ENCODE assay signal across 24 cellular contexts in genomic region chr4:134911941-134912340, GRCh38.
DNase-seq lines count a peak whose midpoint lies in the region; ATAC-seq and TF ChIP-seq lines count a peak whose summit lies in the region.
"Had no signal": no experiment of that assay in that cellular context is flagged by ENCODE, and none has a peak within 500 bp of the region (broad histone marks: within the 10 kb centered on the region; RNA-seq: fewer than 3 reads in every experiment).

No MANE protein-coding gene starts in this region.

- no peaks in the 10 kb centered on the region for H3K79me2 ChIP-seq in GM23338 (replicated peaks; ENCODE audit: insufficient read depth)
- H3K79me2 ChIP-seq in trophoblast cell (ENCODE audit: control insufficient read depth, insufficient read depth, low read length, poor library complexity), result no peaks in the 10 kb centered on the region

- H3K9me2 ChIP-seq in GM23338 (ENCODE audit: insufficient read depth), result no peaks in the 10 kb centered on the region

- no peak overlapping the region for H2AK5ac ChIP-seq in trophoblast cell (ENCODE audit: low read length)

- H3K9me3 ChIP-seq in NT2/D1 (ENCODE audit: insufficient read depth, low read length), result 0 out of 2 replicates have a peak, but pooled peaks cover 2% of the 10 kb centered on the region
- H3K9me3 ChIP-seq in iPS-18a (ENCODE audit: control insufficient read depth, low read depth, low read length), result no peaks in the 10 kb centered on the region
- no peaks in the 10 kb centered on the region for H3K9me3 ChIP-seq in trophoblast cell (ENCODE audit: insufficient read depth, low read depth, low read length)
- H3K9me3 ChIP-seq: BLaER1 had no signal

- H3K14ac ChIP-seq in trophoblast cell (ENCODE audit: low read length), result no peak overlapping the region

- H3K23ac ChIP-seq in trophoblast cell (ENCODE audit: low read length), result no peak overlapping the region

- H4K8ac ChIP-seq in trophoblast cell (ENCODE audit: low read depth, low read length), result no peak overlapping the region

- no peak overlapping the region for H2BK5ac ChIP-seq in trophoblast cell (ENCODE audit: low read depth, low read length, poor library complexity)

- no peaks in the 10 kb centered on the region for H3K79me1 ChIP-seq in trophoblast cell (ENCODE audit: low read length)

- H3K18ac ChIP-seq in trophoblast cell (ENCODE audit: low read length), result no peak overlapping the region

- TF ChIP-seq CTCF in GM23338 (conservative IDR thresholded peaks at IDR 0.05; ENCODE audit: low read depth in 2 of 2), result no peak
- no peak for TF ChIP-seq CTCF in foreskin keratinocyte (conservative IDR thresholded peaks at IDR 0.05)
- no peak for TF ChIP-seq CTCF in GM20000 (IDR thresholded peaks at IDR 0.05; ENCODE audit: extremely low read depth, missing control alignments)

- WGBS in trophoblast cell (ENCODE audit: extremely low coverage, insufficient coverage, insufficient read length), result no CpG with 5 or more reads among the region's 2 CpGs

- peaks cover 44% of the 10 kb centered on the region for H3K4me1 ChIP-seq in GM23338 (ENCODE audit: insufficient read depth)
- H3K4me1 ChIP-seq in NT2/D1 (ENCODE audit: insufficient read depth, insufficient read length), result no peaks in the 10 kb centered on the region
- peaks cover 34% of the 10 kb centered on the region for H3K4me1 ChIP-seq in iPS-18a (ENCODE audit: control insufficient read depth, low read depth, low read length)
- no peaks in the 10 kb centered on the region for H3K4me1 ChIP-seq in trophoblast cell (ENCODE audit: control insufficient read depth in 1 of 2, insufficient read depth in 2 of 2, low read length in 2 of 2)
- H3K4me1 ChIP-seq in foreskin keratinocyte, result no peaks in the 10 kb centered on the region
- H3K4me1 ChIP-seq: BLaER1 had no signal

- H3K9ac ChIP-seq in NT2/D1 (ENCODE audit: insufficient read length, low read depth) (no peak overlapping the region), iPS-18a (ENCODE audit: low read length) (peak overlapping the region; percentile 16), trophoblast cell (ENCODE audit: low read length) (no peak overlapping the region)
- H3K9ac ChIP-seq: BLaER1 had no signal

- H3K27me3 ChIP-seq in GM23338 (ENCODE audit: insufficient read depth), result no peaks in the 10 kb centered on the region
- no peaks in the 10 kb centered on the region for H3K27me3 ChIP-seq in NT2/D1 (ENCODE audit: insufficient read depth, insufficient read length)
- H3K27me3 ChIP-seq in iPS-18a (ENCODE audit: control insufficient read depth, insufficient read depth, low read length), result no peaks in the 10 kb centered on the region
- H3K27me3 ChIP-seq in trophoblast cell (ENCODE audit: insufficient read depth, low read length), result no peaks in the 10 kb centered on the region
- no peaks in the 10 kb centered on the region for H3K27me3 ChIP-seq in foreskin keratinocyte
- H3K27me3 ChIP-seq: BLaER1 had no signal

- H3K4me2 ChIP-seq in GM23338 (peak overlapping the region; percentile 27), trophoblast cell (ENCODE audit: low read length) (no peak overlapping the region)
- H3K4me2 ChIP-seq: BLaER1 had no signal

- DNase-seq in GM23338 (ENCODE audit: low spot score), result peak; percentile 77
- peak; percentile 40 for DNase-seq in NT2/D1 (ENCODE audit: low read depth, low spot score)
- DNase-seq in trophoblast cell, result peak; percentile 16 to 82
- DNase-seq in COLO829 (ENCODE audit: low spot score), result no peak
- DNase-seq in foreskin keratinocyte, result no peak
- DNase-seq in GM20000 (ENCODE audit: low spot score), result no peak
- DNase-seq in DMS79 treated with DMSO at 0.1 percent for 48 hours (lab: John Stamatoyannopoulos, UW), result no peak
- DNase-seq: CD4-positive, CD25-positive, alpha-beta regulatory T cell; GF-D8; H7; HFFc6; Kasumi-1; NCI-H1092 treated with DMSO at 0.1 percent for 48 hours; NCI-H1436 treated with DMSO at 0.1 percent for 48 hours; NCI-H1930; NCI-H2107; NCI-H526; NCI-H82; NK-92 treated with Interleukin-12 subunit alpha and Interleukin-12 subunit beta, amount 100 ng/mL, for 24 hours; RPMI8226; SHP77; T-helper 1 cell had no signal

- H4K91ac ChIP-seq in trophoblast cell (ENCODE audit: low read depth, low read length), result no peak overlapping the region

- H3K4me3 Mint-ChIP-seq in GM23338, result peak overlapping the region; percentile 1; the same call in 1 of the 3 replicates
- H3K4me3 Mint-ChIP-seq: CD4-positive, CD25-positive, alpha-beta regulatory T cell; HFFc6 had no signal

- peak; percentile 52; the same call in 2 of the 3 replicates for ATAC-seq in GM23338
- no peak for ATAC-seq in foreskin keratinocyte

- no peaks in the 10 kb centered on the region for H3K36me3 ChIP-seq in GM23338 (ENCODE audit: insufficient read depth)
- no peaks in the 10 kb centered on the region for H3K36me3 ChIP-seq in NT2/D1 (ENCODE audit: insufficient read depth, insufficient read length, low read length)
- H3K36me3 ChIP-seq in iPS-18a (ENCODE audit: control insufficient read depth, low read depth, low read length), result no peaks in the 10 kb centered on the region
- H3K36me3 ChIP-seq in trophoblast cell (ENCODE audit: control insufficient read depth in 1 of 2, insufficient read depth in 2 of 2, low read length in 2 of 2), result no peaks in the 10 kb centered on the region
- H3K36me3 ChIP-seq: BLaER1 had no signal

- H2AFZ ChIP-seq in GM23338 (no peak overlapping the region), trophoblast cell (ENCODE audit: insufficient read depth, low read length, poor library complexity) (no peak overlapping the region)

- H3K27me3 Mint-ChIP-seq in GM23338 (ENCODE audit: insufficient read depth, low read depth, poor library complexity), result no peaks in the 10 kb centered on the region
- H3K27me3 Mint-ChIP-seq: CD4-positive, CD25-positive, alpha-beta regulatory T cell had no signal

- H3F3A ChIP-seq in GM23338 (replicated peaks; ENCODE audit: low read depth), result no peaks in the 10 kb centered on the region

- peak overlapping the region; percentile 82 for H3K27ac Mint-ChIP-seq in GM23338
- H3K27ac Mint-ChIP-seq: CD4-positive, CD25-positive, alpha-beta regulatory T cell; HFFc6 had no signal

- H3K4me1 Mint-ChIP-seq in GM23338, result peaks cover 41% of the 10 kb centered on the region
- H3K4me1 Mint-ChIP-seq: CD4-positive, CD25-positive, alpha-beta regulatory T cell had no signal

- H3K4ac ChIP-seq in trophoblast cell (ENCODE audit: low read depth, low read length), result no peak overlapping the region

- no peak overlapping the region for H2BK12ac ChIP-seq in trophoblast cell (ENCODE audit: low read length)

- H3K4me3 ChIP-seq in GM23338, result no peak overlapping the region
- H3K4me3 ChIP-seq in NT2/D1 (ENCODE audit: insufficient read length, low read depth), result no peak overlapping the region
- H3K4me3 ChIP-seq in iPS-18a (ENCODE audit: low read length), result peak overlapping the region; percentile 36
- no peak overlapping the region for H3K4me3 ChIP-seq in trophoblast cell (ENCODE audit: low read depth, low read length)
- H3K4me3 ChIP-seq: BLaER1 had no signal

- no peaks in the 10 kb centered on the region; the same call in 2 of the 3 replicates for H3K36me3 Mint-ChIP-seq in GM23338 (ENCODE audit: low read depth)
- H3K36me3 Mint-ChIP-seq: CD4-positive, CD25-positive, alpha-beta regulatory T cell had no signal

- H2BK120ac ChIP-seq in trophoblast cell (ENCODE audit: insufficient read depth, low read length, poor library complexity), result no peak overlapping the region

- H4K20me1 ChIP-seq in GM23338 (replicated peaks; ENCODE audit: insufficient read depth), result no peaks in the 10 kb centered on the region
- H4K20me1 ChIP-seq: BLaER1 had no signal

- no peak overlapping the region for H4K12ac ChIP-seq in trophoblast cell (ENCODE audit: low read depth, low read length)

- H3K27ac ChIP-seq in GM23338 (ENCODE audit: low read depth) (peak overlapping the region; percentile 93), iPS-18a (ENCODE audit: low read length) (peak overlapping the region; percentile 49), trophoblast cell (ENCODE audit: low read depth, low read length) (no peak overlapping the region), foreskin keratinocyte (no peak overlapping the region)
- H3K27ac ChIP-seq: BLaER1 had no signal

- no peaks in the 10 kb centered on the region for H3K9me3 Mint-ChIP-seq in GM23338

TF ChIP-seq in GM23338, 12 proteins besides CTCF, POLR2A, EP300 and RAD21 (continues in another document):
- no peak for TF ChIP-seq POLR2AphosphoS5 (IDR thresholded peaks at IDR 0.05; ENCODE audit: low read depth)
- peak; percentile 63; the same call in 1 of the 2 replicates for TF ChIP-seq NANOG (IDR thresholded peaks at IDR 0.05; ENCODE audit: borderline replicate concordance)
- no peak for TF ChIP-seq ETS1 (IDR thresholded peaks at IDR 0.05)

Comparison
In these comparisons a context has a peak if more than half of its experiments do, and no peak if none do; other contexts are left out.
1. DNase-seq: peak in GM23338 (single experiment), NT2/D1 (single experiment) and trophoblast cell (2 of 2); none in COLO829 (single experiment), foreskin keratinocyte (0 of 2), GM20000 (single experiment) and DMS79 treated with DMSO at 0.1 percent for 48 hours (single experiment).
2. H3K27ac ChIP-seq: peak in GM23338 (single experiment) and iPS-18a (single experiment); none in trophoblast cell (single experiment) and foreskin keratinocyte (single experiment).